ENCODE assay signal across 8 cellular contexts in genomic region chr7:149883452-149883861, GRCh38. TPM values are rescaled to one million over a fixed set of nuclear protein-coding genes. Genes with fewer than 3 reads are reported as not detected.
DNase-seq lines count a peak whose midpoint lies in the region; ATAC-seq and TF ChIP-seq lines count a peak whose summit lies in the region.

No MANE protein-coding gene starts in this region.

- 41 to 56% methylated on average over 12 of the region's 12 CpGs for WGBS in thyroid gland, 2 donors

- no peak overlapping the region for H3K27ac Mint-ChIP-seq in memory B cell

- H3K27me3 Mint-ChIP-seq in memory B cell: no peaks in the 10 kb centered on the region

- TF ChIP-seq POLR2A in thyroid gland (IDR thresholded peaks at IDR 0.05): no peak

- H3K27me3 ChIP-seq in H7 (ENCODE audit: control insufficient read depth, insufficient read depth, low read length) (no peaks in the 10 kb centered on the region), thyroid gland (no peaks in the 10 kb centered on the region)

- H3K9me3 ChIP-seq in thyroid gland: no peaks in the 10 kb centered on the region

- peak; percentile 55 for DNase-seq in ELR (ENCODE audit: low read depth)
- DNase-seq in H7: peak; percentile 85
- peak; percentile 40 for DNase-seq in NCI-H146 treated with DMSO at 0.1 percent for 48 hours (lab: John Stamatoyannopoulos, UW; ENCODE audit: unreplicated experiment)
- DNase-seq in effector CD8-positive, alpha-beta T cell (lab: John Stamatoyannopoulos, UW): peak; percentile 27
- peak in 1 of 2 donors; percentile 9 for DNase-seq in memory B cell (ENCODE audit: low spot score in 2 of 2)
- DNase-seq in thyroid gland: peak; percentile 53 to 57
- DNase-seq in NCI-H187 treated with DMSO at 0.1 percent for 48 hours (lab: John Stamatoyannopoulos, UW): no peak

- TF ChIP-seq CTCF in VCaP (conservative IDR thresholded peaks at IDR 0.05) (peak; percentile 93), thyroid gland (IDR thresholded peaks at IDR 0.05) (peak; percentile 25 to 60 (median 54))

- H3K36me3 ChIP-seq in H7 (replicated peaks; ENCODE audit: control insufficient read depth, insufficient read depth, low read length) (no peaks in the 10 kb centered on the region), thyroid gland (no peaks in the 10 kb centered on the region)

- H3K9me3 Mint-ChIP-seq in memory B cell: no peaks in the 10 kb centered on the region

- H3K4me1 ChIP-seq in thyroid gland: peaks cover 17 to 29% of the 10 kb centered on the region in 2 donors

- peak; percentile 66 for ATAC-seq in memory B cell (ENCODE audit: low read depth)

- H3K27ac ChIP-seq in VCaP (peak overlapping the region; percentile 92), thyroid gland (no peak overlapping the region)

- peaks cover 1% of the 10 kb centered on the region for H3K36me3 Mint-ChIP-seq in memory B cell

- H3K4me1 Mint-ChIP-seq in memory B cell: peaks cover 13% of the 10 kb centered on the region

- no peak overlapping the region for H3K4me3 ChIP-seq in H7 (ENCODE audit: insufficient read depth, low read depth, low read length)
- no peak overlapping the region for H3K4me3 ChIP-seq in thyroid gland (replicated peaks in 1 of 3)

- intact Hi-C loops in thyroid gland (cut with DNase I): no loop called here

- no peak overlapping the region for H3K4me3 Mint-ChIP-seq in memory B cell

RNA-seq across cellular contexts. Expression of gene ATP6V0E2, which starts 9.7 kb away (rescaled TPM):
- total RNA-seq in H7 (2014; rRNA removed; shearing (Covaris generic)): 15.4 and 20.2 TPM in 2 replicates
- total RNA-seq in thyroid gland: 100 to 1,000 TPM in 2 of 4 donors, 10 to 100 TPM in 2; 43.1 to 113 (median 78.9) TPM

RNA-seq across cellular contexts. Expression of gene ZNF862, which starts 45.3 kb away (rescaled TPM):
- 3.4 and 3.8 TPM in 2 replicates for total RNA-seq in H7 (2014; rRNA removed; shearing (Covaris generic))
- total RNA-seq in thyroid gland: 10 to 100 TPM; 23.6 to 53.7 (median 39.3) TPM
